In the genomic region with DNA sequence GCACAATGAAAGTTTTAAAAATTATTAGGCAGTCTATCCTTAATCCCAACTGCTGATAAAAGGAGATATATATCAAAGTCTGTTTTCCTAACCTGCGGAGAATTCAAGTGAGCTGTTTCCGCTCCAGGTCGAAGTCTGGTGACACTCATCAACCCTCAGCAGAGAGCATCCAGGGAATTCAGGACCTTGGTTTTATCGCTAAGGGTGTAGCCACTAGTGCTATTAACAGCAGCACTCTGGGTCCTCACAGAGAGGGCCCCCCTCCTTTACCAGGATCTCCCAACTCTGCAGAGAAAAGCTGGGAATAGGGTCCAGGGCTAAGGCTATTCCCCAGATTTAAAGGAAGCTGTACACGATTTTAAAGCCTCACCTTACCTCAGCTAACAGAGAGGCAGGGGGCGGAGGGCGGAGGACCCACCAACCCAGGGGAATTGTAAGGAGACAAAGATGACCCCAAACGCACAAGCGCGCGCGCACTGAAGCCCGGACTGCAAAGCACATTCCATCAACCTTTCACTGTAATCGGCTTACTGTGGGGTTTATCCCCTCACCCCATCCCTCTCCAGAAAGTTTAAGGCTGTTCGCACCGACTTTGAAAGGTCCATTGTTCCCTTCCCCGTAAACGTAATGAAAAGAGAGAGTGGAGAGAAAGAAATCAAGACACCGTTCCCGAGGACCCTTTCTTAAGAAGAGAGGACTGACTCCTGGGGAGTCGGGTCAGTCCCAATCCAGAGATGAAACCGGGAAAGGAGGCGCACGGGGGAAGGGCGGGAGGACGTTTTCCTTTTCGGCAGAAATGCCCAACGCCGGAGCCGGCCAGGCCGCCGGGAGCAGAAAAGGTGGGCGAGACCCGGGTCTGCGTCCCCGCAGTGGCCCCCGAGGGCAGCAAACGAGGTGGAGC, we compare ENCODE assay signal across 1 cellular context.
TF ChIP-seq lines count a peak whose summit lies in the region.

No MANE protein-coding gene starts in this region.

TF ChIP-seq in WTC11, 78 proteins besides CTCF, POLR2A, EP300 and RAD21 (continued from another document):
- TF ChIP-seq, protein P1, sequence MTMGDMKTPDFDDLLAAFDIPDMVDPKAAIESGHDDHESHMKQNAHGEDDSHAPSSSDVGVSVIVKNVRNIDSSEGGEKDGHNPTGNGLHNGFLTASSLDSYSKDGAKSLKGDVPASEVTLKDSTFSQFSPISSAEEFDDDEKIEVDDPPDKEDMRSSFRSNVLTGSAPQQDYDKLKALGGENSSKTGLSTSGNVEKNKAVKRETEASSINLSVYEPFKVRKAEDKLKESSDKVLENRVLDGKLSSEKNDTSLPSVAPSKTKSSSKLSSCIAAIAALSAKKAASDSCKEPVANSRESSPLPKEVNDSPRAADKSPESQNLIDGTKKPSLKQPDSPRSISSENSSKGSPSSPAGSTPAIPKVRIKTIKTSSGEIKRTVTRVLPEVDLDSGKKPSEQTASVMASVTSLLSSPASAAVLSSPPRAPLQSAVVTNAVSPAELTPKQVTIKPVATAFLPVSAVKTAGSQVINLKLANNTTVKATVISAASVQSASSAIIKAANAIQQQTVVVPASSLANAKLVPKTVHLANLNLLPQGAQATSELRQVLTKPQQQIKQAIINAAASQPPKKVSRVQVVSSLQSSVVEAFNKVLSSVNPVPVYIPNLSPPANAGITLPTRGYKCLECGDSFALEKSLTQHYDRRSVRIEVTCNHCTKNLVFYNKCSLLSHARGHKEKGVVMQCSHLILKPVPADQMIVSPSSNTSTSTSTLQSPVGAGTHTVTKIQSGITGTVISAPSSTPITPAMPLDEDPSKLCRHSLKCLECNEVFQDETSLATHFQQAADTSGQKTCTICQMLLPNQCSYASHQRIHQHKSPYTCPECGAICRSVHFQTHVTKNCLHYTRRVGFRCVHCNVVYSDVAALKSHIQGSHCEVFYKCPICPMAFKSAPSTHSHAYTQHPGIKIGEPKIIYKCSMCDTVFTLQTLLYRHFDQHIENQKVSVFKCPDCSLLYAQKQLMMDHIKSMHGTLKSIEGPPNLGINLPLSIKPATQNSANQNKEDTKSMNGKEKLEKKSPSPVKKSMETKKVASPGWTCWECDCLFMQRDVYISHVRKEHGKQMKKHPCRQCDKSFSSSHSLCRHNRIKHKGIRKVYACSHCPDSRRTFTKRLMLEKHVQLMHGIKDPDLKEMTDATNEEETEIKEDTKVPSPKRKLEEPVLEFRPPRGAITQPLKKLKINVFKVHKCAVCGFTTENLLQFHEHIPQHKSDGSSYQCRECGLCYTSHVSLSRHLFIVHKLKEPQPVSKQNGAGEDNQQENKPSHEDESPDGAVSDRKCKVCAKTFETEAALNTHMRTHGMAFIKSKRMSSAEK (CRISPR knock-in tag; IDR thresholded peaks at IDR 0.05; ENCODE audit: borderline replicate concordance), result no peak
- no peak for TF ChIP-seq GABPB1 (CRISPR knock-in tag; IDR thresholded peaks at IDR 0.05)
- no peak for TF ChIP-seq NFE2L1 (CRISPR knock-in tag; IDR thresholded peaks at IDR 0.05)
